ENCODE assay signal across 10 cellular contexts in genomic region chr1:173149887-173150286, GRCh38. TPM values are rescaled to one million over a fixed set of nuclear protein-coding genes. Genes with fewer than 3 reads are reported as not detected.
A peak's percentile ranks its signal among the peaks of the same experiment; 100 is the strongest.
DNase-seq lines count a peak whose midpoint lies in the region; ATAC-seq and TF ChIP-seq lines count a peak whose summit lies in the region.
"Had no signal": no experiment of that assay in that cellular context is flagged by ENCODE, and none has a peak within 500 bp of the region (broad histone marks: within the 10 kb centered on the region; RNA-seq: fewer than 3 reads in every experiment).

No MANE protein-coding gene starts in this region.

- CTCF ChIA-PET in A673 (lab: Charles Lee) (no interaction called here), HEK293T (lab: Yijun Ruan, JAX) (no interaction called here)

- no peak overlapping the region for H3K4me3 Mint-ChIP-seq in activated naive CD8-positive, alpha-beta T cell treated with anti-CD3 and anti-CD28 coated beads, Interleukin-2, amount 50 U/mL, for 24 hours

- peak; percentile 80 to 87 for ATAC-seq in right cardiac atrium
- no peak for ATAC-seq in activated naive CD8-positive, alpha-beta T cell treated with anti-CD3 and anti-CD28 coated beads, Interleukin-2, amount 50 U/mL, for 24 hours

- no peak for TF ChIP-seq CTCF in A673 (conservative IDR thresholded peaks at IDR 0.05; ENCODE audit: low read depth, low read length)

- peaks cover 2% of the 10 kb centered on the region for H3K27me3 Mint-ChIP-seq in activated naive CD8-positive, alpha-beta T cell treated with anti-CD3 and anti-CD28 coated beads, Interleukin-2, amount 50 U/mL, for 24 hours

- H3K4me1 Mint-ChIP-seq in activated naive CD8-positive, alpha-beta T cell treated with anti-CD3 and anti-CD28 coated beads, Interleukin-2, amount 50 U/mL, for 24 hours: peaks cover 19% of the 10 kb centered on the region

- intact Hi-C loops in A673 (cut with micrococcal nuclease; ENCODE audit: unreplicated experiment) (no loop called here), right cardiac atrium (cut with DNase I) (no loop called here)

- no peaks in the 10 kb centered on the region for H3K9me3 ChIP-seq in A673 (ENCODE audit: low read depth, low read length, poor library complexity, severe bottlenecking)
- no peaks in the 10 kb centered on the region for H3K9me3 ChIP-seq in right cardiac atrium (ENCODE audit: control insufficient read depth, low read length)

- POLR2A ChIA-PET in A673 (lab: Charles Lee; ENCODE audit: low non-redundant PET) (no interaction called here), HEK293T (lab: Yijun Ruan, JAX) (no interaction called here)

- H3K27ac ChIP-seq in A673 (ENCODE audit: low read depth, low read length, poor library complexity, severe bottlenecking) (no peak overlapping the region), right cardiac atrium (ENCODE audit: low read length) (no peak overlapping the region)
- H3K27ac ChIP-seq: VCaP had no signal

- H3K27me3 ChIP-seq in A673 (replicated peaks; ENCODE audit: insufficient read depth, low read depth, low read length, poor library complexity): peaks cover 3% of the 10 kb centered on the region
- H3K27me3 ChIP-seq in right cardiac atrium (ENCODE audit: control insufficient read depth, insufficient read depth): no peaks in the 10 kb centered on the region

- 41% methylated on average over 2 of the region's 2 CpGs for WGBS in right cardiac atrium

- no peaks in the 10 kb centered on the region for H3K36me3 ChIP-seq in A673 (ENCODE audit: insufficient read depth, low read length, poor library complexity, severe bottlenecking)

- peak; percentile 35 for DNase-seq in A673 (ENCODE audit: low spot score)
- peak; percentile 70 for DNase-seq in GOT3 (lab: John Stamatoyannopoulos, UW)
- DNase-seq in SIG-M5 treated with dmso at 0.1 percent for 504 hours (lab: John Stamatoyannopoulos, UW; ENCODE audit: unreplicated experiment): peak; percentile 78
- no peak for DNase-seq in right cardiac atrium
- DNase-seq in activated naive CD8-positive, alpha-beta T cell treated with anti-CD3 and anti-CD28 coated beads, Interleukin-2, amount 50 U/mL, for 24 hours: no peak
- no peak for DNase-seq in NCI-H1048 (lab: John Stamatoyannopoulos, UW)
- DNase-seq in HEK293T (ENCODE audit: extremely low spot score): no peak
- no peak for DNase-seq in cerebellum (ENCODE audit: low spot score)
- DNase-seq: NCI-H1436 treated with DMSO at 0.1 percent for 48 hours had no signal

- H3K27ac Mint-ChIP-seq in activated naive CD8-positive, alpha-beta T cell treated with anti-CD3 and anti-CD28 coated beads, Interleukin-2, amount 50 U/mL, for 24 hours: no peak overlapping the region

- peaks cover 37% of the 10 kb centered on the region for H3K9me3 Mint-ChIP-seq in activated naive CD8-positive, alpha-beta T cell treated with anti-CD3 and anti-CD28 coated beads, Interleukin-2, amount 50 U/mL, for 24 hours

- no TSS peak for BruUV-seq in A673 (replicated peaks; lab: Mats Ljungman, UMichigan)

- H3K4me3 ChIP-seq in A673 (ENCODE audit: low read depth, low read length, poor library complexity, severe bottlenecking) (no peak overlapping the region), right cardiac atrium (ENCODE audit: low read length) (no peak overlapping the region)

- H3K4me1 ChIP-seq in A673 (ENCODE audit: insufficient read depth, low read length, poor library complexity, severe bottlenecking) (no peaks in the 10 kb centered on the region), right cardiac atrium (ENCODE audit: control insufficient read depth, insufficient read depth, low read length) (no peaks in the 10 kb centered on the region)

- peaks cover 4% of the 10 kb centered on the region for H3K36me3 Mint-ChIP-seq in activated naive CD8-positive, alpha-beta T cell treated with anti-CD3 and anti-CD28 coated beads, Interleukin-2, amount 50 U/mL, for 24 hours (ENCODE audit: low read depth)

TF ChIP-seq in HEK293T, 16 proteins besides CTCF, POLR2A, EP300 and RAD21:
- TF ChIP-seq NFRKB (IDR thresholded peaks at IDR 0.05) (no peak), HDGF (IDR thresholded peaks at IDR 0.05; ENCODE audit: borderline replicate concordance) (no peak), TARDBP (IDR thresholded peaks at IDR 0.05) (no peak), BHLHE40 (IDR thresholded peaks at IDR 0.05; ENCODE audit: borderline replicate concordance) (no peak), FOXK2 (IDR thresholded peaks at IDR 0.05) (no peak), FOXA1 (IDR thresholded peaks at IDR 0.05) (no peak), ZNF384 (IDR thresholded peaks at IDR 0.05) (no peak), LEF1 (IDR thresholded peaks at IDR 0.05; ENCODE audit: borderline replicate concordance) (no peak), SUZ12 (IDR thresholded peaks at IDR 0.05) (no peak), PKNOX1 (IDR thresholded peaks at IDR 0.05) (no peak), FOXM1 (IDR thresholded peaks at IDR 0.05; ENCODE audit: borderline replicate concordance) (no peak), L3MBTL2 (conservative IDR thresholded peaks at IDR 0.05) (no peak), ARNT (IDR thresholded peaks at IDR 0.05) (no peak), CTBP1 (IDR thresholded peaks at IDR 0.05; ENCODE audit: borderline replicate concordance) (no peak), ELF4 (IDR thresholded peaks at IDR 0.05) (no peak), SP1 (IDR thresholded peaks at IDR 0.05) (no peak)

RNA-seq across cellular contexts. Expression of gene TNFSF4, which starts 57.2 kb away (rescaled TPM):
- total RNA-seq in A673 (2021) (0.20 and 0.21 TPM in 2 replicates), right cardiac atrium (1 to 10 TPM in 3 of 4 donors, under 1 TPM in 1; 0.99 to 2.3 (median 1.7) TPM), cerebellum (2.3 TPM)
- polyA plus RNA-seq in right cardiac atrium: 1.3 TPM

Comparison
In these comparisons a context has a peak if more than half of its experiments do, and no peak if none do; other contexts are left out.
1. DNase-seq: peak in A673 (single experiment), GOT3 (single experiment) and SIG-M5 treated with dmso at 0.1 percent for 504 hours (single experiment); none in right cardiac atrium (0 of 3), activated naive CD8-positive, alpha-beta T cell treated with anti-CD3 and anti-CD28 coated beads, Interleukin-2, amount 50 U/mL, for 24 hours (single experiment), NCI-H1048 (single experiment), HEK293T (single experiment) and cerebellum (single experiment).